16 cellular contexts compared by ENCODE assay signal in the genomic region with DNA sequence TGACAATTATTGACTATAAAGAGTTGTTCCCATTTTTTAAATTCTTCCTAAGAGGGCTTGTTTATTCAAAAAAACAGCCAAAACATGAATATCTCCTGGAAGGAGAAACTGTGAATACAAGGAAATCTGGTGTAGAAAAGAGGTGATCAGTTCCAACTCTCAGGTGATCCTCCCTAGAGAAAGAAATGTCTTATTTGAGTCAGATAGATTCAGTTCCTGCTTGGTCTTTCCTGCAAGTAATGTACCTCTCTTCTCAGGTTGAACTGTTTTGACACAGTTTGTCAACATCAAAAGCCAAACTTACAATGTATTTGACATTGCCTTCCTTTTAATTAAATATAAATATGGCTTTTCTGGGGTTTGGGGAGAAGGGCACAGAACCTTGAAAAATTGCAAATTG.
A peak's percentile ranks its signal among the peaks of the same experiment; 100 is the strongest.
DNase-seq lines count a peak whose midpoint lies in the region; ATAC-seq and TF ChIP-seq lines count a peak whose summit lies in the region.
"Had no signal": no experiment of that assay in that cellular context is flagged by ENCODE, and none has a peak within 500 bp of the region (broad histone marks: within the 10 kb centered on the region; RNA-seq: fewer than 3 reads in every experiment).

No MANE protein-coding gene starts in this region.

- no peaks in the 10 kb centered on the region for H3K27me3 Mint-ChIP-seq in CD14-positive monocyte (ENCODE audit: low read depth in 3 of 3)

- H3K4me3 Mint-ChIP-seq in CD14-positive monocyte: no peak overlapping the region
- H3K4me3 Mint-ChIP-seq: neural crest cell had no signal

- H3K36me3 Mint-ChIP-seq in CD14-positive monocyte: peaks cover 10 to 11% of the 10 kb centered on the region in 2 donors

- no peak for DNase-seq in activated CD4-positive, alpha-beta T cell treated with anti-CD3 and anti-CD28 coated beads for 1 hour
- DNase-seq in CD14-positive monocyte (ENCODE audit: low spot score): no peak
- no peak for DNase-seq in head of caudate nucleus
- DNase-seq in stimulated activated CD4-positive, alpha-beta T cell treated with anti-CD3 and anti-CD28 coated beads, Interleukin-12 subunit alpha, Interleukin-12 subunit beta, amount 100 ng/mL, for 4 hours: no peak
- DNase-seq: activated CD4-positive, CD25-positive, alpha-beta regulatory T cell; activated T-cell treated with anti-CD3 and anti-CD28 coated beads, Interleukin-2, amount 50 U/mL, for 1 hour; DND-41; erythroblast; KG1; left ventricle myocardium superior; NCI-H2029 had no signal

- H3K9me3 Mint-ChIP-seq in CD14-positive monocyte: no peaks in the 10 kb centered on the region
- H3K9me3 Mint-ChIP-seq: neural crest cell had no signal

- H3K27ac Mint-ChIP-seq in CD14-positive monocyte: no peak overlapping the region

- TF ChIP-seq CTCF in CD14-positive monocyte (IDR thresholded peaks at IDR 0.05): no peak

- peak; percentile 71 for ATAC-seq in GM18517 (IDR thresholded peaks at IDR 0.05; ENCODE audit: unreplicated experiment)
- peak; percentile 58 for ATAC-seq in GM21381 (IDR thresholded peaks at IDR 0.05; ENCODE audit: unreplicated experiment)
- peak; percentile 57 for ATAC-seq in HG02884 (IDR thresholded peaks at IDR 0.05; ENCODE audit: unreplicated experiment)
- ATAC-seq in HG03565 (IDR thresholded peaks at IDR 0.05; ENCODE audit: unreplicated experiment): peak; percentile 56
- ATAC-seq: left ventricle myocardium superior had no signal

- intact Hi-C loops in CD14-positive monocyte (cut with micrococcal nuclease): no loop called here
- intact Hi-C loops in head of caudate nucleus (cut with DNase I): no loop called here

- H3K4me1 Mint-ChIP-seq in CD14-positive monocyte: peaks cover 2% of the 10 kb centered on the region
